ENCODE assay signal across 21 cellular contexts in the genomic region with DNA sequence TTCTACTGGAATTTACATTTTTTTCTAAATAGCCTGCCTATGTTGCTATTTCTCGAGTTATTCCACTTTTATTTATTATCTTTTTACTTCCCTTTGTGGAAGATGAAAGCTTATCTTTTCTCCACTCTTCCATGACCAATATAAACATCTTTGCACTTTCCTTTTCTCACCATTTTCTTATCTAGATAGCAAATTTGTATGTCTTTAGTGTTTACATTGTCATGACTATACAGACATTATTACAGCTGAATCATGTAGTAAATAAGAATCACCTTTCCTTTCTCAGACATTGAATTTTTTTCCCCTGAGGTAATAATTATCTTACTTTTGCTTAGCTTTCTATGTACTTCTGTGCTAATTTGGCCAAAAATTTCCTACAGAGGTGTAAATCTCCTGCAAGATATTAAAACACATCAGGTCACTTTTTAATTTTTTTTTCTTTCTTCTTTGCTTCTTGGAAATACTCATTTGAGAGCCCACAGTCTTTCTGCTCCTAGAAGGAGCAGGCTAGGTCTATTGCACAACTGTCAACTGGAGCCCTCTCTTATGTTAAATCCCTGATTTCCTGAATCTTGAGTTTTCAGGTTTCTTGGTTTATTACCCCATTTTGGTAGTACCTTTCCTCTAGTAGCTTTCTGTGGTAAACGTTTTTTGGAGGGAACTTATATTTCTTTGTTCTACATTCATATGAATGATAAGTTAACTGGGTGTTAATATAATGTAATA.
DNase-seq lines count a peak whose midpoint lies in the region; ATAC-seq and TF ChIP-seq lines count a peak whose summit lies in the region.
"Had no signal": no experiment of that assay in that cellular context is flagged by ENCODE, and none has a peak within 500 bp of the region (broad histone marks: within the 10 kb centered on the region; RNA-seq: fewer than 3 reads in every experiment).

No MANE protein-coding gene starts in this region.

- H3K27me3 ChIP-seq in RWPE2 (ENCODE audit: insufficient read depth, poor library complexity, severe bottlenecking): no peaks in the 10 kb centered on the region
- H3K27me3 ChIP-seq: colonic mucosa, tibial nerve had no signal

- no peaks in the 10 kb centered on the region for H3K36me3 ChIP-seq in RWPE2 (ENCODE audit: low read depth)
- H3K36me3 ChIP-seq: colonic mucosa, heart right ventricle, tibial nerve had no signal

- H3K27ac ChIP-seq in RWPE2 (ENCODE audit: poor library complexity, severe bottlenecking): peak overlapping the region; percentile 32
- H3K27ac ChIP-seq: colonic mucosa, heart right ventricle, psoas muscle, tibial nerve had no signal

- peak; percentile 40 for DNase-seq in DMS53 (lab: John Stamatoyannopoulos, UW)
- DNase-seq in HT-29 (ENCODE audit: low spot score): peak; percentile 16
- DNase-seq in RWPE2 (ENCODE audit: low spot score): no peak
- DNase-seq in iris pigment epithelial cell (ENCODE audit: low read depth): peak; percentile 57
- DNase-seq in inferior parietal cortex (ENCODE audit: extremely low spot score): no peak
- no peak for DNase-seq in CD1c-positive myeloid dendritic cell (ENCODE audit: extremely low spot score)
- DNase-seq in activated naive CD4-positive, alpha-beta T cell treated with Interleukin-2 at 50 U/mL for 16 hours: no peak
- DNase-seq: activated CD4-positive, alpha-beta T cell treated with anti-CD3 and anti-CD28 coated beads for 1 hour; colonic mucosa; heart right ventricle; HFFc6; NCI-H1105; NCI-H2081 treated with DMSO at 0.1 percent for 48 hours; NCI-H446 treated with DMSO at 0.1 percent for 48 hours; psoas muscle; stimulated activated CD4-positive, alpha-beta T cell treated with anti-CD3 and anti-CD28 coated beads, Interleukin-4, amount 100 ng/mL, for 1 hour had no signal

- peak; percentile 77 for ATAC-seq in RWPE2 (ENCODE audit: low read depth)
- no peak for ATAC-seq in HG02759 (IDR thresholded peaks at IDR 0.05; ENCODE audit: unreplicated experiment)
- ATAC-seq: activated naive CD4-positive, alpha-beta T cell treated with anti-CD3 and anti-CD28 coated beads, Interleukin-2, amount 50 U/mL, for 72 hours; GM12878; heart right ventricle; psoas muscle; SK-N-SH treated with all-trans-retinoic acid at 6 μM for 48 hours had no signal

- peaks cover 13% of the 10 kb centered on the region for H3K4me1 ChIP-seq in RWPE2 (ENCODE audit: insufficient read depth, poor library complexity, severe bottlenecking)
- H3K4me1 ChIP-seq: colonic mucosa, heart right ventricle, psoas muscle, tibial nerve had no signal

- no peak overlapping the region for H3K4me3 ChIP-seq in RWPE2 (ENCODE audit: severe bottlenecking)
- H3K4me3 ChIP-seq: colonic mucosa, GM12878, heart right ventricle, psoas muscle, tibial nerve had no signal

- no peaks in the 10 kb centered on the region for H3K9me3 ChIP-seq in RWPE2 (ENCODE audit: severe bottlenecking)
- H3K9me3 ChIP-seq: colonic mucosa, heart right ventricle, psoas muscle, tibial nerve had no signal

- TF ChIP-seq CTCF in RWPE2 (IDR thresholded peaks at IDR 0.05; ENCODE audit: poor library complexity, severe bottlenecking): no peak

Comparison
In these comparisons a context has a peak if more than half of its experiments do, and no peak if none do; other contexts are left out.
1. DNase-seq: peak in DMS53 (single experiment), HT-29 (single experiment) and iris pigment epithelial cell (single experiment); none in RWPE2 (single experiment), inferior parietal cortex (single experiment), CD1c-positive myeloid dendritic cell (single experiment) and activated naive CD4-positive, alpha-beta T cell treated with Interleukin-2 at 50 U/mL for 16 hours (single experiment).